In genomic region chr11:71946144-71946571, GRCh38 we compare ENCODE assay signal across 1 cellular context.
TF ChIP-seq lines count a peak whose summit lies in the region.

No MANE protein-coding gene starts in this region.

TF ChIP-seq in A549, 52 proteins besides CTCF, POLR2A, EP300 and RAD21 (continued from another document):
- TF ChIP-seq HMGXB4 (CRISPR knock-in tag; IDR thresholded peaks at IDR 0.05; ENCODE audit: borderline replicate concordance) (no peak), MAX (IDR thresholded peaks at IDR 0.05) (peak; percentile 53), BCL3 (IDR thresholded peaks at IDR 0.05) (peak; percentile 23; the same call in 1 of the 3 replicates), FOSL2 (IDR thresholded peaks at IDR 0.05) (peak; percentile 35; the same call in 1 of the 2 replicates), FOSL2 (CRISPR knock-in tag; IDR thresholded peaks at IDR 0.05) (peak; percentile 59; the same call in 1 of the 2 replicates), PHF8 (IDR thresholded peaks at IDR 0.05; ENCODE audit: borderline replicate concordance, low read depth) (no peak), NR3C1 (IDR thresholded peaks at IDR 0.05) (no peak)
